In genomic region chr11:116312560-116313340, GRCh38 we compare ENCODE assay signal across 1 cellular context.
A peak's percentile ranks its signal among the peaks of the same experiment; 100 is the strongest.
TF ChIP-seq lines count a peak whose summit lies in the region.

No MANE protein-coding gene starts in this region.

TF ChIP-seq in SK-N-SH, 30 proteins besides CTCF, POLR2A, EP300 and RAD21 (continued from another document):
- TF ChIP-seq REST (IDR thresholded peaks at IDR 0.05; ENCODE audit: low read depth, low read length): peak; percentile 14; the same call in 1 of the 2 replicates
- TF ChIP-seq NRF1 (IDR thresholded peaks at IDR 0.05; ENCODE audit: low read depth, low read length): no peak
- TF ChIP-seq RFX5 (IDR thresholded peaks at IDR 0.05; ENCODE audit: low read length): no peak
- no peak for TF ChIP-seq GABPA (IDR thresholded peaks at IDR 0.05; ENCODE audit: low read depth)
- TF ChIP-seq NFIC (IDR thresholded peaks at IDR 0.05; ENCODE audit: borderline replicate concordance): peak; percentile 96
- peak; percentile 97 for TF ChIP-seq RXRA (IDR thresholded peaks at IDR 0.05; ENCODE audit: borderline replicate concordance, low read depth)
- TF ChIP-seq GATA2 (CRISPR knock-in tag; IDR thresholded peaks at IDR 0.05): peak; percentile 58; the same call in 1 of the 2 replicates
- TF ChIP-seq JUND (IDR thresholded peaks at IDR 0.05): no peak
- peak; percentile 75 for TF ChIP-seq PBX3 (IDR thresholded peaks at IDR 0.05)
- peak; percentile 78 for TF ChIP-seq CHD2 (IDR thresholded peaks at IDR 0.05; ENCODE audit: low read length, partially characterized antibody)
- TF ChIP-seq YY1 (IDR thresholded peaks at IDR 0.05; ENCODE audit: low read depth): peak; percentile 22; the same call in 1 of the 2 replicates
